11 cellular contexts compared by ENCODE assay signal in the genomic region with DNA sequence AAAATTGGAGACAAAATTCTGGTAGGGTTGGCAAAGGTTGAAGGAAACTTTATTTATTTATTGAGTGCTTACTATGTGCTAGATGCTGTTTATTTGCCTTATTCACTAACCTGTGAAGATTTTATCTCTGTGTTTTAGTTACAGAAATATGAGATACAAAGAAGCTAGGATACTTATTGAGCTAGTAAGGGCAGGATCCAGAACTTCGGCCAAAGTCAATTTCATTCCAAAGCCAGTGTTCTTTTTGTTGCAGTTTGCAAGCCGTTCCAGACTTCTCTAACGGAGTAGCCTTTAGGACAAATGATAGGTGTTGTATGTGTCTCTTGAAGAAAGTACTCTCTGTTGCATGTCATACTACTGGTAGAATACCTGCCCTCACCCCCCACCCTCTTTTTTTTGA. TPM values are rescaled to one million over a fixed set of nuclear protein-coding genes. Genes with fewer than 3 reads are reported as not detected.
A peak's percentile ranks its signal among the peaks of the same experiment; 100 is the strongest.
DNase-seq lines count a peak whose midpoint lies in the region; ATAC-seq and TF ChIP-seq lines count a peak whose summit lies in the region.
"Had no signal": no experiment of that assay in that cellular context is flagged by ENCODE, and none has a peak within 500 bp of the region (broad histone marks: within the 10 kb centered on the region; RNA-seq: fewer than 3 reads in every experiment).

No MANE protein-coding gene starts in this region.

- H3K4me1 ChIP-seq in BLaER1 (peaks cover 71% of the 10 kb centered on the region), GM23248 (ENCODE audit: insufficient read depth) (peaks cover 67% of the 10 kb centered on the region)
- H3K4me1 ChIP-seq in naive thymus-derived CD4-positive, alpha-beta T cell (ENCODE audit: control insufficient read depth in 2 of 2, insufficient read depth in 2 of 2, low read length in 2 of 2), result peaks cover 28 to 48% of the 10 kb centered on the region in 2 donors

- H3K27me3 ChIP-seq in BLaER1 (no peaks in the 10 kb centered on the region), GM23248 (replicated peaks; ENCODE audit: insufficient read depth) (no peaks in the 10 kb centered on the region), brain microvascular endothelial cell (replicated peaks) (no peaks in the 10 kb centered on the region)
- H3K27me3 ChIP-seq in naive thymus-derived CD4-positive, alpha-beta T cell (ENCODE audit: control insufficient read depth in 2 of 2, insufficient read depth in 2 of 2, low read length in 2 of 2), result no peaks in the 10 kb centered on the region
- H3K27me3 ChIP-seq: cardiac muscle cell had no signal

- H4K20me1 ChIP-seq in BLaER1 (no peaks in the 10 kb centered on the region), GM23248 (ENCODE audit: insufficient read depth) (no peaks in the 10 kb centered on the region)

- H3K4me2 ChIP-seq in BLaER1, result peak overlapping the region; percentile 74; the same call in 1 of the 2 replicates
- H3K4me2 ChIP-seq in GM23248 (ENCODE audit: unreplicated experiment), result peak overlapping the region; percentile 36

- H2AFZ ChIP-seq in GM23248, result no peak overlapping the region

- H3K27ac Mint-ChIP-seq in naive thymus-derived CD4-positive, alpha-beta T cell, result peak overlapping the region; percentile 7 to 89 (median 56)

- POLR2A ChIA-PET in naive thymus-derived CD4-positive, alpha-beta T cell (lab: Charles Lee), result interaction anchor here (1.7 kb wide), 1 partner anchor 26 kb away, joined by 11 read pairs; the partner anchor contains the start of gene AKAP13

- no peak overlapping the region for H3K4me3 ChIP-seq in BLaER1
- no peak overlapping the region for H3K4me3 ChIP-seq in GM23248
- H3K4me3 ChIP-seq in brain microvascular endothelial cell (ENCODE audit: low read depth, low read length), result no peak overlapping the region
- no peak overlapping the region for H3K4me3 ChIP-seq in naive thymus-derived CD4-positive, alpha-beta T cell (ENCODE audit: low read length)
- H3K4me3 ChIP-seq: cardiac muscle cell had no signal

- WGBS in GM23248 (ENCODE audit: low coverage in 1 of 2, low lambda C conversion rate in 2 of 2, missing lambda C conversion rate in 2 of 2), 2 experiments, result 77 to 86% methylated on average over 3 of the region's 3 CpGs

- H3K36me3 ChIP-seq in BLaER1, result peaks cover 14% of the 10 kb centered on the region; the same call in 1 of the 2 replicates
- no peaks in the 10 kb centered on the region for H3K36me3 ChIP-seq in GM23248 (ENCODE audit: low read depth)
- H3K36me3 ChIP-seq in brain microvascular endothelial cell (replicated peaks), result no peaks in the 10 kb centered on the region
- H3K36me3 ChIP-seq in naive thymus-derived CD4-positive, alpha-beta T cell (ENCODE audit: control insufficient read depth in 2 of 3, insufficient read depth in 3 of 3, low read length in 3 of 3), result no peaks in the 10 kb centered on the region
- H3K36me3 ChIP-seq: cardiac muscle cell had no signal

- H3K79me2 ChIP-seq in GM23248 (ENCODE audit: insufficient read depth), result peaks cover 96% of the 10 kb centered on the region

- H3K4me3 Mint-ChIP-seq in naive thymus-derived CD4-positive, alpha-beta T cell, result peak overlapping the region in 1 of 10 donors; percentile 24

- TF ChIP-seq CTCF in brain microvascular endothelial cell (IDR thresholded peaks at IDR 0.05; ENCODE audit: low read depth, low read length, missing control alignments), result no peak

- H3K9me3 Mint-ChIP-seq in naive thymus-derived CD4-positive, alpha-beta T cell, result peaks cover 0 to 11% (median 0%) of the 10 kb centered on the region in 11 donors

- H3K9ac ChIP-seq in BLaER1, result no peak overlapping the region
- H3K9ac ChIP-seq in GM23248, result peak overlapping the region; percentile 5; the same call in 1 of the 2 replicates

- no peak for DNase-seq in GM23248
- DNase-seq in brain microvascular endothelial cell, result no peak
- DNase-seq in naive thymus-derived CD4-positive, alpha-beta T cell, result no peak
- no peak for DNase-seq in stimulated activated CD8-positive, alpha-beta memory T cell treated with anti-CD3 and anti-CD28 coated beads, Interleukin-4, amount 100 ng/mL, for 48 hours
- DNase-seq in activated CD8-positive, alpha-beta memory T cell treated with anti-CD3 and anti-CD28 coated beads for 24 hours, result no peak
- no peak for DNase-seq in DMS53 (lab: John Stamatoyannopoulos, UW)
- DNase-seq: activated CD8-positive, alpha-beta memory T cell treated with anti-CD3 and anti-CD28 coated beads, Interleukin-2, amount 50 U/mL, for 4 hours; NCI-H345 had no signal

- H3K27ac ChIP-seq in BLaER1, result peak overlapping the region; percentile 81
- peak overlapping the region; percentile 40 for H3K27ac ChIP-seq in GM23248
- H3K27ac ChIP-seq in brain microvascular endothelial cell, result peak overlapping the region; percentile 42
- no peak overlapping the region for H3K27ac ChIP-seq in naive thymus-derived CD4-positive, alpha-beta T cell (ENCODE audit: low read depth, low read length)

- H3K36me3 Mint-ChIP-seq in naive thymus-derived CD4-positive, alpha-beta T cell, result peaks cover under 1 to 15% (median 9%) of the 10 kb centered on the region in 5 donors

- CTCF ChIA-PET in naive thymus-derived CD4-positive, alpha-beta T cell (lab: Charles Lee), result interaction anchor here (0.9 to 3.1 kb wide), 5 partner anchors 8 to 111 kb away, joined by 3 to 20 read pairs (median 4); no protein-coding TSS in a partner anchor

- no peak for ATAC-seq in naive thymus-derived CD4-positive, alpha-beta T cell
- ATAC-seq in HG02840 (IDR thresholded peaks at IDR 0.05; ENCODE audit: low FRiP score, unreplicated experiment), result no peak

- in situ Hi-C loops in GM23248 (cut with MboI), result no loop called here
- in situ Hi-C loops in brain microvascular endothelial cell (cut with HindIII; ENCODE audit: low pct_ligation_motif_present, low sequenced_read_pairs), result no loop called here

- H3F3A ChIP-seq in GM23248 (ENCODE audit: insufficient read depth), result peaks cover 43% of the 10 kb centered on the region

- H3K9me2 ChIP-seq in GM23248 (ENCODE audit: insufficient read depth), result no peaks in the 10 kb centered on the region

- intact Hi-C loops in naive thymus-derived CD4-positive, alpha-beta T cell (cut with micrococcal nuclease), result loop anchor here (2.0 to 10.0 kb wide), 4 partner anchors 23 to 299 kb away; no protein-coding TSS in a partner anchor

- H3K9me3 ChIP-seq in BLaER1 (peaks cover 36% of the 10 kb centered on the region), GM23248 (ENCODE audit: low read depth) (no peaks in the 10 kb centered on the region)
- H3K9me3 ChIP-seq in naive thymus-derived CD4-positive, alpha-beta T cell (ENCODE audit: control insufficient read depth in 2 of 3, low read length in 3 of 3), result no peaks in the 10 kb centered on the region

- peaks cover 55 to 91% (median 84%) of the 10 kb centered on the region in 7 donors for H3K4me1 Mint-ChIP-seq in naive thymus-derived CD4-positive, alpha-beta T cell

- no peaks in the 10 kb centered on the region for H3K27me3 Mint-ChIP-seq in naive thymus-derived CD4-positive, alpha-beta T cell

RNA-seq across cellular contexts. Expression of gene AKAP13, which starts 25.1 kb away (rescaled TPM):
- 27.7 and 45.0 TPM in 2 replicates for total RNA-seq in GM23248 (2014; rRNA removed; shearing (Covaris generic))
- 22.5 and 26.5 TPM in 2 replicates for polyA plus RNA-seq in GM23248 (2016; fragmentation: Nextera tagmentation; extraction: Ambion mirVana)
- 100 to 1,000 TPM; 170 to 400 (median 241) TPM for total RNA-seq in naive thymus-derived CD4-positive, alpha-beta T cell
- polyA plus RNA-seq in naive thymus-derived CD4-positive, alpha-beta T cell, result 100 to 1,000 TPM; 108 to 148 TPM
